32 cellular contexts compared by ENCODE assay signal in genomic region chrX:16251782-16252181, GRCh38.
"Had no signal": no experiment of that assay in that cellular context is flagged by ENCODE, and none has a peak within 500 bp of the region (broad histone marks: within the 10 kb centered on the region; RNA-seq: fewer than 3 reads in every experiment).

No MANE protein-coding gene starts in this region.

- H3K36me3 ChIP-seq: ascending aorta, breast epithelium, cardiac muscle cell, colonic mucosa, esophagus squamous epithelium, gastroesophageal sphincter had no signal

- H3K27me3 ChIP-seq: ascending aorta, cardiac muscle cell, colonic mucosa, esophagus squamous epithelium, gastroesophageal sphincter had no signal

- H3K4me1 ChIP-seq: ascending aorta, breast epithelium, colonic mucosa, esophagus squamous epithelium, gastroesophageal sphincter had no signal

- ATAC-seq: activated naive CD4-positive, alpha-beta T cell treated with anti-CD3 and anti-CD28 coated beads, Interleukin-2, amount 50 U/mL, for 72 hours; activated T-cell treated with anti-CD3 and anti-CD28 coated beads, Interleukin-2, amount 50 U/mL, for 72 hours; gastroesophageal sphincter; T-cell; T-helper 17 cell; WTC11 had no signal

- H3K4me3 ChIP-seq: ascending aorta, breast epithelium, cardiac muscle cell, colonic mucosa, esophagus squamous epithelium, gastroesophageal sphincter had no signal

- DNase-seq: activated CD4-positive, alpha-beta memory T cell treated with anti-CD3 and anti-CD28 coated beads, Interleukin-2, amount 10 ng/mL, durations not matched to agents 7 days and 5 days; activated CD4-positive, alpha-beta T cell treated with anti-CD3 and anti-CD28 coated beads for 1 hour; activated CD4-positive, alpha-beta T cell treated with anti-CD3 and anti-CD28 coated beads for 4 hours; activated CD4-positive, alpha-beta T cell treated with anti-CD3 and anti-CD28 coated beads, Interleukin-2, amount 10 ng/mL, durations not matched to agents 7 days and 5 days; activated CD4-positive, alpha-beta T cell treated with anti-CD3 and anti-CD28 coated beads, Interleukin-2, amount 50 U/mL, for 4 hours; activated CD8-positive, alpha-beta memory T cell treated with anti-CD3 and anti-CD28 coated beads, Interleukin-2, amount 50 U/mL, for 48 hours; activated gamma-delta T cell; activated naive CD4-positive, alpha-beta T cell; activated naive CD4-positive, alpha-beta T cell treated with anti-CD3 and anti-CD28 coated beads, Interleukin-2, amount 10 ng/mL, durations not matched to agents 7 days and 5 days; activated naive CD8-positive, alpha-beta T cell treated with anti-CD3 and anti-CD28 coated beads, Interleukin-2, amount 10 ng/mL, durations not matched to agents 7 days and 5 days; activated T-cell treated with anti-CD3 and anti-CD28 coated beads for 4 hours; activated T-cell treated with anti-CD3 and anti-CD28 coated beads, Interleukin-2, amount 50 U/mL, for 24 hours; activated T-cell treated with anti-CD3 and anti-CD28 coated beads, Interleukin-2, amount 50 U/mL, for 72 hours; central memory CD4-positive, alpha-beta T cell; cerebellar nuclear complex; colonic mucosa; effector CD8-positive, alpha-beta T cell; esophagus squamous epithelium; foreskin melanocyte; T-cell; T-helper 17 cell; T1000 had no signal

- H3K27ac ChIP-seq: ascending aorta, breast epithelium, cardiac muscle cell, colonic mucosa, epithelial cell of prostate, esophagus squamous epithelium, gastroesophageal sphincter, VCaP had no signal

- H3K9me3 ChIP-seq: ascending aorta, colonic mucosa, gastroesophageal sphincter had no signal

- FAIRE-seq: endometrium, endothelial cell of umbilical vein had no signal
